23 cellular contexts compared by ENCODE assay signal in genomic region chr15:96732704-96733103, GRCh38.
"Had no signal": no experiment of that assay in that cellular context is flagged by ENCODE, and none has a peak within 500 bp of the region (broad histone marks: within the 10 kb centered on the region; RNA-seq: fewer than 3 reads in every experiment).

No MANE protein-coding gene starts in this region.

- H3K4me3 ChIP-seq: colonic mucosa, esophagus muscularis mucosa, heart right ventricle, mucosa of descending colon, neural progenitor cell, right atrium auricular region, sigmoid colon, stomach, tibial artery had no signal

- DNase-seq: colonic mucosa; effector CD8-positive, alpha-beta T cell; endodermal cell; foreskin keratinocyte; glutamatergic neuron; heart right ventricle; hippocampal formation; kidney glomerular epithelial cell; mesenchymal stem cell; mucosa of descending colon; naive thymus-derived CD4-positive, alpha-beta T cell; sigmoid colon; stimulated activated CD4-positive, alpha-beta T cell treated with anti-CD3 and anti-CD28 coated beads, Interleukin-2, amount 100 ng/mL, for 24 hours; stimulated activated CD4-positive, alpha-beta T cell treated with anti-CD3 and anti-CD28 coated beads, Interleukin-4, amount 100 ng/mL, for 24 hours; stimulated activated naive CD4-positive, alpha-beta T cell treated with Interleukin-2 at 50 U/mL for 16 hours; stomach; tibial artery had no signal

- ATAC-seq: foreskin keratinocyte; heart right ventricle; mucosa of descending colon; naive thymus-derived CD4-positive, alpha-beta T cell; stimulated activated effector memory CD8-positive, alpha-beta T cell treated with anti-CD3 and anti-CD28 coated beads, Interleukin-12 subunit alpha, Interleukin-12 subunit beta, amount 100 ng/mL, for 72 hours had no signal

- H3K27me3 ChIP-seq: colonic mucosa, foreskin keratinocyte, neural progenitor cell, right atrium auricular region, sigmoid colon, stomach, tibial artery had no signal

- H3K9me3 ChIP-seq: colonic mucosa, esophagus muscularis mucosa, heart right ventricle, mucosa of descending colon, right atrium auricular region, sigmoid colon, stomach, tibial artery had no signal

- H3K27ac ChIP-seq: colonic mucosa, epithelial cell of prostate, esophagus muscularis mucosa, foreskin keratinocyte, heart right ventricle, neural progenitor cell, parathyroid adenoma, right atrium auricular region, sigmoid colon, stomach, tibial artery had no signal

- H3K4me1 ChIP-seq: colonic mucosa, esophagus muscularis mucosa, foreskin keratinocyte, heart right ventricle, parathyroid adenoma, right atrium auricular region, sigmoid colon, stomach had no signal

- H3K36me3 ChIP-seq: colonic mucosa, esophagus muscularis mucosa, heart right ventricle, neural progenitor cell, right atrium auricular region, sigmoid colon, stomach, tibial artery had no signal
